Comparison of ENCODE assay signal across 1 cellular context in genomic region chr7:4707980-4708411, GRCh38.
TF ChIP-seq lines count a peak whose summit lies in the region.

No MANE protein-coding gene starts in this region.

TF ChIP-seq in WTC11, 78 proteins besides CTCF, POLR2A, EP300 and RAD21 (continued from another document):
- TF ChIP-seq PRDM15 (CRISPR knock-in tag; IDR thresholded peaks at IDR 0.05) (peak; percentile 42; the same call in 1 of the 2 replicates), USF1 (CRISPR knock-in tag; IDR thresholded peaks at IDR 0.05) (0 out of 2 replicates have a peak, but pooled peaks have one; percentile 25), FOXK1 (CRISPR knock-in tag; IDR thresholded peaks at IDR 0.05) (peak; percentile 99), TEAD1 (CRISPR knock-in tag; IDR thresholded peaks at IDR 0.05) (peak; percentile 91), TEAD4 (CRISPR knock-in tag; IDR thresholded peaks at IDR 0.05) (peak; percentile 75; the same call in 1 of the 2 replicates), ZNF425 (CRISPR knock-in tag; conservative IDR thresholded peaks at IDR 0.05) (no peak)
